In the genomic region with DNA sequence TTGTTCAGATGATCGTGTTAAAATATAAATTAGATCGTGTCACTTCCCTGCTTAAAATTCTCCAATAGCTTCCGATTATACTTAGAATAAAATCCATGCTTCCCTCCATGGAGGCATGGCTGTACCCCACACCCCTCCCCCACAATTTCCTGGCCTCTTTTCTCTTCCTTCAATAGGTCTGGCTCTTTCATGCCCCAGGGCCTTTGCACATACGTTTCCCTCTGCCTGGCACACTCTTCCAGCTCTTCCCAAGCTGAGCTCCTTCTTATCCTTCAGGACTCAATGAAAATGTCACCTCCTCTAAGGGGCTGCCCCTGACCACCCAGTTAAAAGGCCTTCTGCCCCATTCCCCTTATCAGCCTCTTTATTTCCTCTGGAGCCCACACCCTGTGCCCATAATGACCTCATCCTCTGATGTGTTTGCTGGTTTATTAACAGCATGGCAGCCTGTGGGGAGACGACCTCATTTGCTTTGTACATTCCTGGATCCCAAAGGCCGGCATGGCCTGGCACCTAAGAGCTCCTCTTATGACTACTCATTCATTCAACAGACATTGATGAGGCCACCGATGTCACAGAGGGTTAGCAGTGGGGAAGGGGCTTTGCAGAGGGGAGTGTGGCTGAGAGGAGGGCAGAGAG, we compare ENCODE assay signal across 22 cellular contexts. TPM values are rescaled to one million over a fixed set of nuclear protein-coding genes. Genes with fewer than 3 reads are reported as not detected.
"Had no signal": no experiment of that assay in that cellular context is flagged by ENCODE, and none has a peak within 500 bp of the region (broad histone marks: within the 10 kb centered on the region; RNA-seq: fewer than 3 reads in every experiment).

No MANE protein-coding gene starts in this region.

- H3K36me3 ChIP-seq: ascending aorta, lower lobe of right lung, sigmoid colon, vagina, WERI-Rb-1 had no signal

- H3K27ac ChIP-seq: ascending aorta, coronary artery, epithelial cell of prostate, lower lobe of right lung, parathyroid adenoma, sigmoid colon, vagina, WERI-Rb-1 had no signal

- H3K4me1 ChIP-seq: parathyroid adenoma had no signal

- H3K9me3 Mint-ChIP-seq: activated naive CD4-positive, alpha-beta T cell treated with anti-CD3 and anti-CD28 coated beads, Interleukin-2, amount 50 U/mL, for 72 hours; activated T-helper 17 cell treated with anti-CD3 and anti-CD28 coated beads, Interleukin-2, amount 50 U/mL, for 72 hours; natural killer cell treated with Interleukin-12 subunit alpha and Interleukin-12 subunit beta and Interleukin-15 and Interleukin-18, amount 100 ng/mL, for 72 hours; stimulated activated naive B cell treated with anti-CD40 and anti-IgM and Interleukin-4, amounts not matched to agents 10 μg/mL and 1 μg/mL and 100 μg/mL, for 72 hours had no signal

- ATAC-seq: activated naive CD4-positive, alpha-beta T cell treated with anti-CD3 and anti-CD28 coated beads, Interleukin-2, amount 50 U/mL, for 72 hours; activated T-helper 17 cell treated with anti-CD3 and anti-CD28 coated beads, Interleukin-2, amount 50 U/mL, for 72 hours; natural killer cell treated with Interleukin-12 subunit alpha and Interleukin-12 subunit beta and Interleukin-15 and Interleukin-18, amount 100 ng/mL, for 72 hours; stimulated activated naive B cell treated with anti-CD40 and anti-IgM and Interleukin-4, amounts not matched to agents 10 μg/mL and 1 μg/mL and 100 μg/mL, for 72 hours had no signal

- H3K4me1 Mint-ChIP-seq: activated T-helper 17 cell treated with anti-CD3 and anti-CD28 coated beads, Interleukin-2, amount 50 U/mL, for 72 hours had no signal

- H3K27me3 ChIP-seq: ascending aorta, vagina had no signal

- H3K36me3 Mint-ChIP-seq: activated naive CD4-positive, alpha-beta T cell treated with anti-CD3 and anti-CD28 coated beads, Interleukin-2, amount 50 U/mL, for 72 hours; natural killer cell treated with Interleukin-12 subunit alpha and Interleukin-12 subunit beta and Interleukin-15 and Interleukin-18, amount 100 ng/mL, for 72 hours; stimulated activated naive B cell treated with anti-CD40 and anti-IgM and Interleukin-4, amounts not matched to agents 10 μg/mL and 1 μg/mL and 100 μg/mL, for 72 hours had no signal

- H3K4me3 ChIP-seq: ascending aorta, coronary artery, lower lobe of right lung, sigmoid colon, vagina had no signal

- H3K4me3 Mint-ChIP-seq: activated T-helper 17 cell treated with anti-CD3 and anti-CD28 coated beads, Interleukin-2, amount 50 U/mL, for 72 hours; natural killer cell treated with Interleukin-12 subunit alpha and Interleukin-12 subunit beta and Interleukin-15 and Interleukin-18, amount 100 ng/mL, for 72 hours; stimulated activated naive B cell treated with anti-CD40 and anti-IgM and Interleukin-4, amounts not matched to agents 10 μg/mL and 1 μg/mL and 100 μg/mL, for 72 hours had no signal

- H3K9me3 ChIP-seq: ascending aorta, lower lobe of right lung, sigmoid colon, vagina had no signal

- FAIRE-seq: bronchial epithelial cell, keratinocyte, TTC549 had no signal

- H3K27ac Mint-ChIP-seq: activated naive CD4-positive, alpha-beta T cell treated with anti-CD3 and anti-CD28 coated beads, Interleukin-2, amount 50 U/mL, for 72 hours; activated T-helper 17 cell treated with anti-CD3 and anti-CD28 coated beads, Interleukin-2, amount 50 U/mL, for 72 hours; natural killer cell treated with Interleukin-12 subunit alpha and Interleukin-12 subunit beta and Interleukin-15 and Interleukin-18, amount 100 ng/mL, for 72 hours; stimulated activated naive B cell treated with anti-CD40 and anti-IgM and Interleukin-4, amounts not matched to agents 10 μg/mL and 1 μg/mL and 100 μg/mL, for 72 hours had no signal

- DNase-seq: activated T-cell treated with anti-CD3 and anti-CD28 coated beads, Interleukin-2, amount 50 U/mL, for 1 hour; cerebellar nuclear complex; foreskin fibroblast; lower lobe of right lung; sigmoid colon; stimulated activated CD4-positive, alpha-beta T cell treated with anti-CD3 and anti-CD28 coated beads, Interleukin-2, amount 100 ng/mL, for 48 hours; stimulated activated CD8-positive, alpha-beta memory T cell treated with anti-CD3 and anti-CD28 coated beads, Interleukin-4, amount 100 ng/mL, for 48 hours; stimulated activated naive B cell treated with anti-CD40 and anti-IgM and Interleukin-4, amounts not matched to agents 10 μg/mL and 1 μg/mL and 100 μg/mL, for 72 hours; trophoblast cell; WERI-Rb-1 had no signal

RNA-seq across cellular contexts. Expression of gene FLRT1, which starts 9.0 kb away (rescaled TPM):
- total RNA-seq: activated naive CD4-positive, alpha-beta T cell treated with anti-CD3 and anti-CD28 coated beads, Interleukin-2, amount 50 U/mL, for 72 hours; activated T-helper 17 cell treated with anti-CD3 and anti-CD28 coated beads, Interleukin-2, amount 50 U/mL, for 72 hours; lower lobe of right lung; mesenteric fat pad; natural killer cell treated with Interleukin-12 subunit alpha and Interleukin-12 subunit beta and Interleukin-15 and Interleukin-18, amount 100 ng/mL, for 72 hours had no signal
- polyA plus RNA-seq: keratinocyte had no signal
